38 cellular contexts compared by ENCODE assay signal in the genomic region with DNA sequence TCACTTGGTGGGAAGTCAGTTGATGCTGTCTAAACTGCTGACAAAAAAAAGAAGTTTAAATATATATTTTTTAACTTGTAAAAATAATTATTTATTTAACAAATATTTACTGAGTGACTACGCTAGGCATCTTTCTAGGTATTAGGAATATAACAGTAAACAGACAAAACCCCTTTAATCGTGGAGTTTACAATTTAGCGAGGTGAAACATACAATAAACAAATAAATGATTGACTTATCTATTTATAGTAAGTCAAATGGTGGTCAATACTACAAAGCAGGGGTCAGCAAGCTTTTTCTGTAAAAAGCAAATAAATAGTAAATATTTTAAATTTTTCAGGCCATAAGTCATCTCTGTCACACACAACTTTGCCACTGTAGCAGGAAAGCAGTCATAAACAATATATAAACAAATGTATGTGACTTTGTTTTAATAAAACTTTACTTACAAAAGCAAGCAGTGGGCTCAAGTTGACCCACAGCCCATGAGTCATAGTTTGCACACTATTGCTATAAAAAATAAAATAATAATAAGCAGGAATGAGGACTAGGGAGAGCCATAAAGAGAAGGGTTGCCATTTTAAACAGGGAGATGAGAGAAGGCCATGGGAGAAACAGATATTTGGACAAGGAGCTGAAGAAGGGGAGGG.
"Had no signal": no experiment of that assay in that cellular context is flagged by ENCODE, and none has a peak within 500 bp of the region (broad histone marks: within the 10 kb centered on the region; RNA-seq: fewer than 3 reads in every experiment).

No MANE protein-coding gene starts in this region.

- H3K9me3 Mint-ChIP-seq: activated CD4-positive, alpha-beta T cell treated with anti-CD3 and anti-CD28 coated beads, Interleukin-2, amount 10 ng/mL, durations not matched to agents 7 days and 5 days; activated naive CD4-positive, alpha-beta T cell treated with anti-CD3 and anti-CD28 coated beads, Interleukin-2, amount 10 ng/mL, durations not matched to agents 7 days and 5 days; activated T-helper 2 cell treated with anti-CD3 and anti-CD28 coated beads, Interferon-gamma antibody, Interleukin-2, Interleukin-4, amounts not matched to agents 10 μg/mL and 5 μg/mL and 100 μg/mL, durations not matched to agents 14 hours and 24 hours and 36 hours; T-helper 1 cell treated with Interleukin-12 subunit alpha and Interleukin-12 subunit beta and Interleukin-4 antibody, amounts not matched to agents 30 μg/mL and 1 μg/mL, for 36 hours; T-helper 2 cell treated with Interferon-gamma antibody and Interleukin-4, amounts not matched to agents 5 μg/mL and 100 μg/mL, for 36 hours had no signal

- H3K27me3 Mint-ChIP-seq: activated CD4-positive, alpha-beta memory T cell treated with anti-CD3 and anti-CD28 coated beads, Interleukin-2, amount 10 ng/mL, durations not matched to agents 7 days and 5 days; activated CD4-positive, alpha-beta T cell treated with anti-CD3 and anti-CD28 coated beads for 36 hours; activated CD4-positive, alpha-beta T cell treated with anti-CD3 and anti-CD28 coated beads, Interleukin-2, amount 10 ng/mL, durations not matched to agents 7 days and 5 days; activated CD8-positive, alpha-beta memory T cell treated with anti-CD3 and anti-CD28 coated beads, Interleukin-2, amount 10 ng/mL, durations not matched to agents 7 days and 5 days; activated naive CD4-positive, alpha-beta T cell treated with anti-CD3 and anti-CD28 coated beads, Interleukin-2, amount 10 ng/mL, durations not matched to agents 7 days and 5 days; activated naive CD8-positive, alpha-beta T cell; activated naive CD8-positive, alpha-beta T cell treated with anti-CD3 and anti-CD28 coated beads, Interleukin-2, amount 10 ng/mL, durations not matched to agents 7 days and 5 days; brain; central memory CD8-positive, alpha-beta T cell had no signal

- H3K4me3 ChIP-seq: ascending aorta, cardiac muscle cell had no signal

- FAIRE-seq: bronchial epithelial cell had no signal

- H3K27me3 ChIP-seq: ascending aorta, cardiac muscle cell had no signal

- DNase-seq: activated CD4-positive, alpha-beta memory T cell treated with anti-CD3 and anti-CD28 coated beads, Interleukin-2, amount 10 ng/mL, durations not matched to agents 7 days and 5 days; activated CD4-positive, alpha-beta T cell treated with anti-CD3 and anti-CD28 coated beads for 1 hour; activated CD4-positive, alpha-beta T cell treated with anti-CD3 and anti-CD28 coated beads for 36 hours; activated CD4-positive, alpha-beta T cell treated with anti-CD3 and anti-CD28 coated beads for 48 hours; activated CD4-positive, alpha-beta T cell treated with anti-CD3 and anti-CD28 coated beads, Interleukin-2, amount 10 ng/mL, durations not matched to agents 7 days and 5 days; activated CD4-positive, alpha-beta T cell treated with anti-CD3 and anti-CD28 coated beads, Interleukin-2, amount 50 U/mL, for 48 hours; activated CD4-positive, CD25-positive, alpha-beta regulatory T cell; activated CD8-positive, alpha-beta memory T cell treated with anti-CD3 and anti-CD28 coated beads for 24 hours; activated CD8-positive, alpha-beta memory T cell treated with anti-CD3 and anti-CD28 coated beads, Interleukin-2, amount 10 ng/mL, durations not matched to agents 7 days and 5 days; activated CD8-positive, alpha-beta memory T cell treated with anti-CD3 and anti-CD28 coated beads, Interleukin-2, amount 50 U/mL, for 48 hours; activated CD8-positive, alpha-beta T cell treated with anti-CD3 and anti-CD28 coated beads, Interleukin-2, amount 10 ng/mL, durations not matched to agents 7 days and 5 days; activated effector memory CD4-positive, alpha-beta T cell treated with Interleukin-2 at 50 U/mL for 16 hours; activated gamma-delta T cell; activated naive CD4-positive, alpha-beta T cell treated with anti-CD3 and anti-CD28 coated beads, Interleukin-2, amount 10 ng/mL, durations not matched to agents 7 days and 5 days; activated naive CD4-positive, alpha-beta T cell treated with Interleukin-2 at 50 U/mL for 16 hours; activated naive CD8-positive, alpha-beta T cell treated with anti-CD3 and anti-CD28 coated beads, Interleukin-2, amount 10 ng/mL, durations not matched to agents 7 days and 5 days; activated naive CD8-positive, alpha-beta T cell treated with anti-CD3 and anti-CD28 coated beads, Interleukin-2, amount 50 U/mL, for 24 hours; activated T-cell treated with anti-CD3 and anti-CD28 coated beads, Interleukin-2, amount 50 U/mL, for 24 hours; activated T-cell treated with anti-CD3 and anti-CD28 coated beads, Interleukin-2, amount 50 U/mL, for 48 hours; amygdala; anterior cingulate cortex; caudate nucleus; cerebellar nuclear complex; T-helper 2 cell; T-helper 9 cell; WERI-Rb-1 had no signal

- H3K4me3 Mint-ChIP-seq: activated CD4-positive, alpha-beta memory T cell treated with anti-CD3 and anti-CD28 coated beads, Interleukin-2, amount 10 ng/mL, durations not matched to agents 7 days and 5 days; activated CD4-positive, alpha-beta T cell treated with anti-CD3 and anti-CD28 coated beads for 36 hours; activated CD4-positive, alpha-beta T cell treated with anti-CD3 and anti-CD28 coated beads, Interleukin-2, amount 10 ng/mL, durations not matched to agents 7 days and 5 days; activated CD8-positive, alpha-beta memory T cell treated with anti-CD3 and anti-CD28 coated beads, Interleukin-2, amount 10 ng/mL, durations not matched to agents 7 days and 5 days; activated CD8-positive, alpha-beta T cell treated with anti-CD3 and anti-CD28 coated beads, Interleukin-2, amount 10 ng/mL, durations not matched to agents 7 days and 5 days; activated naive CD4-positive, alpha-beta T cell treated with anti-CD3 and anti-CD28 coated beads, Interleukin-2, amount 10 ng/mL, durations not matched to agents 7 days and 5 days; activated naive CD4-positive, alpha-beta T cell treated with anti-CD3 and anti-CD28 coated beads, Interleukin-2, amount 50 U/mL, for 24 hours; activated naive CD8-positive, alpha-beta T cell; activated naive CD8-positive, alpha-beta T cell treated with anti-CD3 and anti-CD28 coated beads, Interleukin-2, amount 10 ng/mL, durations not matched to agents 7 days and 5 days; activated naive CD8-positive, alpha-beta T cell treated with anti-CD3 and anti-CD28 coated beads, Interleukin-2, amount 50 U/mL, for 24 hours; activated T-cell treated with anti-CD3 and anti-CD28 coated beads, Interleukin-2, amount 50 U/mL, for 24 hours; brain; central memory CD8-positive, alpha-beta T cell; T-helper 1 cell treated with Interleukin-12 subunit alpha and Interleukin-12 subunit beta and Interleukin-4 antibody, amounts not matched to agents 30 μg/mL and 1 μg/mL, for 36 hours; T-helper 2 cell treated with Interferon-gamma antibody and Interleukin-4, amounts not matched to agents 5 μg/mL and 100 μg/mL, for 36 hours; WTC11 had no signal

- H3K4me1 ChIP-seq: ascending aorta had no signal

- H3K36me3 ChIP-seq: ascending aorta, cardiac muscle cell, WERI-Rb-1 had no signal

- H3K36me3 Mint-ChIP-seq: activated CD8-positive, alpha-beta memory T cell treated with anti-CD3 and anti-CD28 coated beads, Interleukin-2, amount 10 ng/mL, durations not matched to agents 7 days and 5 days; activated naive CD4-positive, alpha-beta T cell treated with anti-CD3 and anti-CD28 coated beads, Interleukin-2, amount 10 ng/mL, durations not matched to agents 7 days and 5 days; activated naive CD4-positive, alpha-beta T cell treated with anti-CD3 and anti-CD28 coated beads, Interleukin-2, amount 50 U/mL, for 24 hours; activated naive CD8-positive, alpha-beta T cell; activated naive CD8-positive, alpha-beta T cell treated with anti-CD3 and anti-CD28 coated beads, Interleukin-2, amount 10 ng/mL, durations not matched to agents 7 days and 5 days; brain had no signal

- H3K27ac Mint-ChIP-seq: activated CD4-positive, alpha-beta memory T cell treated with anti-CD3 and anti-CD28 coated beads, Interleukin-2, amount 10 ng/mL, durations not matched to agents 7 days and 5 days; activated CD4-positive, alpha-beta T cell treated with anti-CD3 and anti-CD28 coated beads for 36 hours; activated CD4-positive, alpha-beta T cell treated with anti-CD3 and anti-CD28 coated beads, Interleukin-2, amount 10 ng/mL, durations not matched to agents 7 days and 5 days; activated CD8-positive, alpha-beta memory T cell treated with anti-CD3 and anti-CD28 coated beads, Interleukin-2, amount 10 ng/mL, durations not matched to agents 7 days and 5 days; activated CD8-positive, alpha-beta T cell treated with anti-CD3 and anti-CD28 coated beads, Interleukin-2, amount 10 ng/mL, durations not matched to agents 7 days and 5 days; activated naive CD4-positive, alpha-beta T cell treated with anti-CD3 and anti-CD28 coated beads, Interleukin-2, amount 10 ng/mL, durations not matched to agents 7 days and 5 days; activated naive CD4-positive, alpha-beta T cell treated with anti-CD3 and anti-CD28 coated beads, Interleukin-2, amount 50 U/mL, for 24 hours; activated naive CD8-positive, alpha-beta T cell; activated naive CD8-positive, alpha-beta T cell treated with anti-CD3 and anti-CD28 coated beads, Interleukin-2, amount 10 ng/mL, durations not matched to agents 7 days and 5 days; activated naive CD8-positive, alpha-beta T cell treated with anti-CD3 and anti-CD28 coated beads, Interleukin-2, amount 50 U/mL, for 24 hours; activated T-cell treated with anti-CD3 and anti-CD28 coated beads, Interleukin-2, amount 50 U/mL, for 24 hours; activated T-helper 2 cell treated with anti-CD3 and anti-CD28 coated beads, Interferon-gamma antibody, Interleukin-2, Interleukin-4, amounts not matched to agents 10 μg/mL and 5 μg/mL and 100 μg/mL, durations not matched to agents 14 hours and 24 hours and 36 hours; brain; T-helper 1 cell treated with Interleukin-12 subunit alpha and Interleukin-12 subunit beta and Interleukin-4 antibody, amounts not matched to agents 30 μg/mL and 1 μg/mL, for 36 hours; T-helper 2 cell treated with Interferon-gamma antibody and Interleukin-4, amounts not matched to agents 5 μg/mL and 100 μg/mL, for 36 hours; WTC11 had no signal

- ATAC-seq: activated CD4-positive, alpha-beta T cell treated with anti-CD3 and anti-CD28 coated beads for 36 hours; activated CD4-positive, CD25-positive, alpha-beta regulatory T cell treated with anti-CD3 and anti-CD28 coated beads, Interleukin-2, amount 50 U/mL, for 24 hours; activated CD8-positive, alpha-beta memory T cell treated with anti-CD3 and anti-CD28 coated beads, Interleukin-2, amount 10 ng/mL, durations not matched to agents 7 days and 5 days; activated CD8-positive, alpha-beta T cell treated with anti-CD3 and anti-CD28 coated beads, Interleukin-2, amount 10 ng/mL, durations not matched to agents 7 days and 5 days; activated naive CD8-positive, alpha-beta T cell treated with anti-CD3 and anti-CD28 coated beads, Interleukin-2, amount 50 U/mL, for 24 hours; WTC11 had no signal

- H3K27ac ChIP-seq: ascending aorta, cardiac muscle cell, WERI-Rb-1 had no signal

- H3K4me1 Mint-ChIP-seq: activated CD4-positive, alpha-beta memory T cell treated with anti-CD3 and anti-CD28 coated beads, Interleukin-2, amount 10 ng/mL, durations not matched to agents 7 days and 5 days; activated CD4-positive, alpha-beta T cell treated with anti-CD3 and anti-CD28 coated beads for 36 hours; activated CD4-positive, alpha-beta T cell treated with anti-CD3 and anti-CD28 coated beads, Interleukin-2, amount 10 ng/mL, durations not matched to agents 7 days and 5 days; activated CD8-positive, alpha-beta memory T cell treated with anti-CD3 and anti-CD28 coated beads, Interleukin-2, amount 10 ng/mL, durations not matched to agents 7 days and 5 days; activated naive CD4-positive, alpha-beta T cell treated with anti-CD3 and anti-CD28 coated beads, Interleukin-2, amount 10 ng/mL, durations not matched to agents 7 days and 5 days; activated naive CD4-positive, alpha-beta T cell treated with anti-CD3 and anti-CD28 coated beads, Interleukin-2, amount 50 U/mL, for 24 hours; activated naive CD8-positive, alpha-beta T cell treated with anti-CD3 and anti-CD28 coated beads, Interleukin-2, amount 10 ng/mL, durations not matched to agents 7 days and 5 days; activated naive CD8-positive, alpha-beta T cell treated with anti-CD3 and anti-CD28 coated beads, Interleukin-2, amount 50 U/mL, for 24 hours; central memory CD8-positive, alpha-beta T cell had no signal
